Comparison of ENCODE assay signal across 9 cellular contexts in the genomic region with DNA sequence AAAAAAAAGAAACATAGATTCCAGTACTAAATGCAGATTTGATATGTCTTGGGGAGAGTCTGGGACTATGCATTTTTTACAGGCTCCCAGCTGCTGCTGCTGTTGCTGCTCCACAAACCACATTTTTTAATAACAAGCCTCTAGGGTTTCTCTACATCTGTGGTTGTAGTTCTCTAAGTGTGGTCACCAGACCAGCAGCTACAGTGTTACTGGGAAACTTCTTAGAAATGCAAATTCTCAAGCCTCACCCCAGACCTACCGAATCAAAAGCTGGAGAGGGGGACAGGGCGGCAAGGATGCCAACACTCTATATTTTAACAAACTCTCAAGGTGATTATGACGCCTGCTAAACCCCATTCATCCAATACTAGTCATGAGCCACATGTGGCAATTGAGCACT.
A peak's percentile ranks its signal among the peaks of the same experiment; 100 is the strongest.
DNase-seq lines count a peak whose midpoint lies in the region; ATAC-seq, FAIRE-seq and TF ChIP-seq lines count a peak whose summit lies in the region.
"Had no signal": no experiment of that assay in that cellular context is flagged by ENCODE, and none has a peak within 500 bp of the region (broad histone marks: within the 10 kb centered on the region; RNA-seq: fewer than 3 reads in every experiment).

No MANE protein-coding gene starts in this region.

- ATAC-seq in GM21717 (IDR thresholded peaks at IDR 0.05; ENCODE audit: unreplicated experiment) = peak; percentile 86
- ATAC-seq: K562 had no signal

- in situ Hi-C loops in KBM-7 (cut with MboI; ENCODE audit: low pct_unique_long_range_greater_than_20kb, low sequenced_read_pairs) = no loop called here

- no peak for TF ChIP-seq POLR2A in GM12892 (IDR thresholded peaks at IDR 0.05; ENCODE audit: low read depth, low read length)

- DNase-seq in GM12892 (ENCODE audit: insufficient read length) = no peak
- peak; percentile 81 for DNase-seq in KBM-7
- peak; percentile 43 for DNase-seq in central memory CD4-positive, alpha-beta T cell
- DNase-seq in NCI-H1417 treated with DMSO at 0.1 percent for 48 hours (lab: John Stamatoyannopoulos, UW) = no peak
- DNase-seq in NCI-H128 (lab: John Stamatoyannopoulos, UW; ENCODE audit: unreplicated experiment) = no peak
- no peak for DNase-seq in medulla oblongata (ENCODE audit: extremely low spot score)
- no peak for DNase-seq in activated CD4-positive, alpha-beta T cell treated with anti-CD3 and anti-CD28 coated beads for 1 hour

- peak; percentile 9 for FAIRE-seq in GM12892 (lab: Jason Lieb, UNC)
- FAIRE-seq: K562 had no signal

Comparison
In these comparisons a context has a peak if more than half of its experiments do, and no peak if none do; other contexts are left out.
1. DNase-seq: peak in KBM-7 (single experiment) and central memory CD4-positive, alpha-beta T cell (single experiment); none in GM12892 (single experiment), NCI-H1417 treated with DMSO at 0.1 percent for 48 hours (single experiment), NCI-H128 (single experiment), medulla oblongata (single experiment) and activated CD4-positive, alpha-beta T cell treated with anti-CD3 and anti-CD28 coated beads for 1 hour (single experiment).